ENCODE assay signal across 19 cellular contexts in genomic region chr3:34150987-34151386, GRCh38.
A peak's percentile ranks its signal among the peaks of the same experiment; 100 is the strongest.
DNase-seq lines count a peak whose midpoint lies in the region; ATAC-seq and TF ChIP-seq lines count a peak whose summit lies in the region.
"Had no signal": no experiment of that assay in that cellular context is flagged by ENCODE, and none has a peak within 500 bp of the region (broad histone marks: within the 10 kb centered on the region; RNA-seq: fewer than 3 reads in every experiment).

No MANE protein-coding gene starts in this region.

- H3K9me3 ChIP-seq in OCI-LY7 (ENCODE audit: low read length) (no peaks in the 10 kb centered on the region), mammary epithelial cell (replicated peaks; ENCODE audit: insufficient read depth, low read length) (no peaks in the 10 kb centered on the region)
- H3K9me3 ChIP-seq: MG63 had no signal

- no peak overlapping the region for H3K4me3 ChIP-seq in OCI-LY7 (ENCODE audit: low read depth, low read length, poor library complexity, severe bottlenecking)
- no peak overlapping the region for H3K4me3 ChIP-seq in mammary epithelial cell (replicated peaks in 1 of 3; ENCODE audit: insufficient read depth in 1 of 3, low read depth in 2 of 3, low read length in 3 of 3)
- H3K4me3 ChIP-seq: GM23338, MG63, SK-N-MC had no signal

- H3K4me1 ChIP-seq in OCI-LY7 (ENCODE audit: insufficient read depth, low read length, poor library complexity, severe bottlenecking) = peaks cover 13% of the 10 kb centered on the region
- H3K4me1 ChIP-seq in mammary epithelial cell (ENCODE audit: insufficient read depth, low read length) = no peaks in the 10 kb centered on the region

- no peak overlapping the region for H3K9ac ChIP-seq in mammary epithelial cell (ENCODE audit: insufficient read depth, low read length)

- no peak for DNase-seq in OCI-LY7 (ENCODE audit: low spot score)
- DNase-seq in hypothalamus (lab: John Stamatoyannopoulos, UW) = no peak
- DNase-seq in mammary epithelial cell = no peak
- DNase-seq: AML-193; CD4-positive, CD25-positive, alpha-beta regulatory T cell; KG1; MG63; NCI-H1105; NCI-H1694 treated with DMSO at 0.1 percent for 48 hours; T-cell had no signal

- POLR2A ChIA-PET in OCI-LY7 (lab: Charles Lee) = interaction anchor here (0.7 kb wide), 1 partner anchor 1120 kb away, joined by 3 read pairs; no protein-coding TSS in a partner anchor

- H3K4me2 ChIP-seq in OCI-LY7 (ENCODE audit: low read length) = 0 out of 2 replicates have a peak overlapping the region, but pooled peaks have one; percentile 1
- H3K4me2 ChIP-seq in mammary epithelial cell (ENCODE audit: insufficient read depth, low read depth, low read length) = no peak overlapping the region
- H3K4me2 ChIP-seq: GM23338 had no signal

- TF ChIP-seq CTCF in OCI-LY7 (conservative IDR thresholded peaks at IDR 0.05; ENCODE audit: low read length) (no peak), mammary epithelial cell (conservative IDR thresholded peaks at IDR 0.05 in 1 of 2, IDR thresholded peaks at IDR 0.05 in 1 of 2; ENCODE audit: extremely low read depth in 1 of 2, insufficient read depth in 1 of 2, low read depth in 1 of 2, low read length in 2 of 2) (no peak)

- no peaks in the 10 kb centered on the region for H3K27me3 ChIP-seq in mammary epithelial cell (ENCODE audit: insufficient read depth, low read length)
- H3K27me3 ChIP-seq: MG63 had no signal

- CTCF ChIA-PET in OCI-LY7 (lab: Charles Lee; ENCODE audit: unreplicated experiment) = no interaction called here
- CTCF ChIA-PET in mammary epithelial cell (lab: Charles Lee; ENCODE audit: low non-redundant PET) = no interaction called here

- 0 out of 2 replicates have a peak overlapping the region, but pooled peaks have one; percentile 4 for H2AFZ ChIP-seq in OCI-LY7 (ENCODE audit: low read length)
- no peak overlapping the region for H2AFZ ChIP-seq in mammary epithelial cell (ENCODE audit: low read depth, low read length)
- H2AFZ ChIP-seq: GM23338 had no signal

- intact Hi-C loops in OCI-LY7 (cut with micrococcal nuclease; ENCODE audit: unreplicated experiment) = no loop called here
- intact Hi-C loops in mammary epithelial cell (cut with micrococcal nuclease) = no loop called here

- H3K9me2 ChIP-seq in OCI-LY7 (ENCODE audit: insufficient read depth, low read length) = no peaks in the 10 kb centered on the region; the same call in 1 of the 2 replicates

- no TSS peak for BruUV-seq in OCI-LY7 (replicated peaks; lab: Mats Ljungman, UMichigan)
- no TSS peak for BruUV-seq in mammary epithelial cell (replicated peaks; lab: Mats Ljungman, UMichigan)

- H3K36me3 ChIP-seq in OCI-LY7 (ENCODE audit: insufficient read depth, low read length) (no peaks in the 10 kb centered on the region), mammary epithelial cell (ENCODE audit: insufficient read depth, low read length) (no peaks in the 10 kb centered on the region)
- H3K36me3 ChIP-seq: MG63 had no signal

- ATAC-seq in GM18508 (IDR thresholded peaks at IDR 0.05; ENCODE audit: insufficient read depth, unreplicated experiment) (peak; percentile 45), GM21360 (IDR thresholded peaks at IDR 0.05; ENCODE audit: unreplicated experiment) (peak; percentile 46), HG02870 (IDR thresholded peaks at IDR 0.05; ENCODE audit: unreplicated experiment) (peak; percentile 38), HG03280 (IDR thresholded peaks at IDR 0.05; ENCODE audit: unreplicated experiment) (no peak), HG02840 (IDR thresholded peaks at IDR 0.05; ENCODE audit: low FRiP score, unreplicated experiment) (no peak)
- ATAC-seq: GM23338, Panc1, Right ventricle myocardium inferior, T-cell had no signal

- in situ Hi-C loops in mammary epithelial cell (cut with MboI; ENCODE audit: low sequenced_read_pairs in 2 of 2) = no loop called here

- H4K20me1 ChIP-seq in OCI-LY7 (ENCODE audit: insufficient read depth, low read length) (no peaks in the 10 kb centered on the region), mammary epithelial cell (ENCODE audit: insufficient read depth, low read length) (no peaks in the 10 kb centered on the region)

- H3K79me2 ChIP-seq in OCI-LY7 (ENCODE audit: insufficient read depth, low read depth, low read length) (no peaks in the 10 kb centered on the region), mammary epithelial cell (ENCODE audit: insufficient read depth, low read length) (no peaks in the 10 kb centered on the region)

- H3K27ac ChIP-seq in OCI-LY7 (ENCODE audit: low read depth, low read length, poor library complexity, severe bottlenecking) = no peak overlapping the region
- no peak overlapping the region for H3K27ac ChIP-seq in mammary epithelial cell (ENCODE audit: insufficient read depth, low read depth, low read length)
- H3K27ac ChIP-seq: SK-N-MC had no signal

- dilution Hi-C loops in mammary epithelial cell (cut with HindIII; ENCODE audit: low sequenced_read_pairs) = no loop called here

- 64% methylated on average over 3 of the region's 3 CpGs for WGBS in mammary epithelial cell (ENCODE audit: low coverage, missing lambda C conversion rate)

Comparison
In these comparisons a context has a peak if more than half of its experiments do, and no peak if none do; other contexts are left out.
1. ATAC-seq: peak in GM18508 (single experiment), GM21360 (single experiment) and HG02870 (single experiment); none in HG03280 (single experiment) and HG02840 (single experiment).